In genomic region chr17:4986403-4986802, GRCh38 we compare ENCODE assay signal across 8 cellular contexts. TPM values are rescaled to one million over a fixed set of nuclear protein-coding genes. Genes with fewer than 3 reads are reported as not detected.
DNase-seq lines count a peak whose midpoint lies in the region; ATAC-seq and TF ChIP-seq lines count a peak whose summit lies in the region.

No MANE protein-coding gene starts in this region.

- ATAC-seq in stimulated activated naive CD8-positive, alpha-beta T cell treated with anti-CD3 and anti-CD28 coated beads, Interleukin-15, Interleukin-2, amounts not matched to agents 100 U/mL and 50 U/mL, for 24 hours = no peak
- ATAC-seq in lung (ENCODE audit: insufficient read depth, low FRiP score) (peak; percentile 7), aorta (ENCODE audit: low FRiP score) (no peak)

- peaks cover 48% of the 10 kb centered on the region for H3K4me1 Mint-ChIP-seq in stimulated activated naive CD8-positive, alpha-beta T cell treated with anti-CD3 and anti-CD28 coated beads, Interleukin-15, Interleukin-2, amounts not matched to agents 100 ng/mL and 50 ng/mL, for 24 hours (ENCODE audit: low read depth)

- intact Hi-C loops in aorta (cut with DNase I) = loop anchor here (10.0 kb wide), 1 partner anchor 82 kb away; the partner anchor contains the start of gene CHRNE (in 2 of the 2)

- H3K36me3 ChIP-seq in brain microvascular endothelial cell (replicated peaks) = peaks cover 13% of the 10 kb centered on the region
- peaks cover 5 to 9% of the 10 kb centered on the region in 2 donors for H3K36me3 ChIP-seq in lung (ENCODE audit: control insufficient read depth in 2 of 2, insufficient read depth in 2 of 2, low read length in 2 of 2)
- H3K36me3 ChIP-seq in aorta (ENCODE audit: control insufficient read depth in 1 of 2, insufficient read depth in 2 of 2, low read length in 1 of 2) = no peaks in the 10 kb centered on the region

- H3K27me3 Mint-ChIP-seq in stimulated activated naive CD8-positive, alpha-beta T cell treated with anti-CD3 and anti-CD28 coated beads, Interleukin-15, Interleukin-2, amounts not matched to agents 100 ng/mL and 50 ng/mL, for 24 hours = no peaks in the 10 kb centered on the region

- H3K9me3 ChIP-seq in lung (ENCODE audit: control insufficient read depth in 2 of 2, insufficient read depth in 1 of 2, low read length in 1 of 2) (no peaks in the 10 kb centered on the region), aorta (ENCODE audit: control insufficient read depth, low read length) (no peaks in the 10 kb centered on the region)

- H3K36me3 Mint-ChIP-seq in stimulated activated naive CD8-positive, alpha-beta T cell treated with anti-CD3 and anti-CD28 coated beads, Interleukin-15, Interleukin-2, amounts not matched to agents 100 ng/mL and 50 ng/mL, for 24 hours (ENCODE audit: low read depth) = peaks cover 25% of the 10 kb centered on the region

- H3K27ac ChIP-seq in brain microvascular endothelial cell (no peak overlapping the region), lung (ENCODE audit: low read depth in 1 of 2, low read length in 1 of 2) (peak overlapping the region; percentile 91 to 96), aorta (ENCODE audit: low read depth in 1 of 2, low read length in 2 of 2) (peak overlapping the region in 1 of 2 donors; percentile 13)

- peak overlapping the region; percentile 82 for H3K4me3 ChIP-seq in brain microvascular endothelial cell (ENCODE audit: low read depth, low read length)
- H3K4me3 ChIP-seq in lung = peak overlapping the region; percentile 87
- peak overlapping the region; percentile 67 to 93 for H3K4me3 ChIP-seq in aorta (ENCODE audit: low read length in 2 of 2)

- H3K27ac Mint-ChIP-seq in stimulated activated naive CD8-positive, alpha-beta T cell treated with anti-CD3 and anti-CD28 coated beads, Interleukin-15, Interleukin-2, amounts not matched to agents 100 ng/mL and 50 ng/mL, for 24 hours = peak overlapping the region; percentile 85

- peaks cover 8 to 14% of the 10 kb centered on the region in 2 donors for H3K4me1 ChIP-seq in lung (ENCODE audit: control insufficient read depth in 2 of 2, insufficient read depth in 2 of 2, low read length in 2 of 2)
- H3K4me1 ChIP-seq in aorta (ENCODE audit: control insufficient read depth in 1 of 2, insufficient read depth in 2 of 2, low read length in 2 of 2) = peaks cover 0 to 3% of the 10 kb centered on the region in 2 donors

- DNase-seq in stimulated activated naive CD8-positive, alpha-beta T cell treated with anti-CD3 and anti-CD28 coated beads, Interleukin-15, Interleukin-2, amounts not matched to agents 100 U/mL and 50 U/mL, for 24 hours = no peak
- DNase-seq in brain microvascular endothelial cell (no peak), lung (ENCODE audit: low spot score) (no peak), aorta (no peak), T-helper 9 cell (no peak), activated gamma-delta T cell treated with Interleukin-2 at 50 U/mL for 16 hours (no peak)
- DNase-seq in activated CD4-positive, alpha-beta T cell treated with anti-CD3 and anti-CD28 coated beads, Interleukin-2, amount 50 U/mL, for 1 hour = no peak

- in situ Hi-C loops in brain microvascular endothelial cell (cut with HindIII; ENCODE audit: low pct_ligation_motif_present, low sequenced_read_pairs) = no loop called here

- WGBS in lung, 2 donors = 26 to 30% methylated on average over 5 of the region's 5 CpGs
- 33 to 39% methylated on average over 5 of the region's 5 CpGs for WGBS in aorta, 2 donors

- H3K27me3 ChIP-seq in brain microvascular endothelial cell (replicated peaks) (no peaks in the 10 kb centered on the region), lung (ENCODE audit: control insufficient read depth, insufficient read depth) (no peaks in the 10 kb centered on the region), aorta (ENCODE audit: control insufficient read depth in 1 of 2, insufficient read depth in 2 of 2, low read length in 1 of 2) (no peaks in the 10 kb centered on the region)

- no peaks in the 10 kb centered on the region for H3K9me3 Mint-ChIP-seq in stimulated activated naive CD8-positive, alpha-beta T cell treated with anti-CD3 and anti-CD28 coated beads, Interleukin-15, Interleukin-2, amounts not matched to agents 100 ng/mL and 50 ng/mL, for 24 hours

- H3K4me3 Mint-ChIP-seq in stimulated activated naive CD8-positive, alpha-beta T cell treated with anti-CD3 and anti-CD28 coated beads, Interleukin-15, Interleukin-2, amounts not matched to agents 100 ng/mL and 50 ng/mL, for 24 hours = peak overlapping the region; percentile 93

- TF ChIP-seq CTCF in brain microvascular endothelial cell (IDR thresholded peaks at IDR 0.05; ENCODE audit: low read depth, low read length, missing control alignments) (no peak), lung (IDR thresholded peaks at IDR 0.05; ENCODE audit: control extremely low read depth, extremely low read depth) (no peak)

RNA-seq across cellular contexts. Expression of gene CAMTA2, which starts 1.1 kb away (rescaled TPM):
- total RNA-seq in lung = 10 to 100 TPM; 15.0 to 53.4 TPM
- polyA plus RNA-seq in lung = 10 to 100 TPM; 45.8 to 66.3 TPM
- total RNA-seq in aorta = 10 to 100 TPM; 62.2 to 68.1 TPM
- polyA plus RNA-seq in aorta = 10 to 100 TPM; 21.7 to 67.5 TPM

RNA-seq across cellular contexts. Expression of gene INCA1, which starts 10.9 kb away (rescaled TPM):
- total RNA-seq in lung = 1 to 10 TPM; 1.9 to 2.0 TPM
- polyA plus RNA-seq in lung = 1 to 10 TPM in 1 of 2 donors, under 1 TPM in 1; 0.89 to 3.4 TPM
- total RNA-seq in aorta = 1 to 10 TPM; 1.2 to 1.9 TPM
- polyA plus RNA-seq in aorta = 1 to 10 TPM; 1.3 to 4.9 TPM

RNA-seq across cellular contexts. Expression of gene KIF1C, which starts 11.3 kb away (rescaled TPM):
- total RNA-seq in lung = 100 to 1,000 TPM in 1 of 2 donors, 10 to 100 TPM in 1; 48.0 to 190 TPM
- 10 to 100 TPM; 61.8 to 89.8 TPM for polyA plus RNA-seq in lung
- 100 to 1,000 TPM; 187 to 235 TPM for total RNA-seq in aorta
- 100 to 1,000 TPM in 1 of 2 donors, 10 to 100 TPM in 1; 89.0 to 371 TPM for polyA plus RNA-seq in aorta

RNA-seq across cellular contexts. Expression of gene SPAG7, which starts 18.8 kb away (rescaled TPM):
- total RNA-seq in lung (10 to 100 TPM; 63.8 to 75.4 TPM), aorta (10 to 100 TPM; 38.8 to 48.3 TPM)
- polyA plus RNA-seq in lung (100 to 1,000 TPM in 1 of 2 donors, 10 to 100 TPM in 1; 76.2 to 101 TPM), aorta (100 to 1,000 TPM in 1 of 2 donors, 10 to 100 TPM in 1; 43.5 to 109 TPM)

RNA-seq across cellular contexts. Expression of gene ENO3, which starts 35.5 kb away (rescaled TPM):
- total RNA-seq in lung = 10 to 100 TPM in 1 of 2 donors, 1 to 10 TPM in 1; 3.3 to 10.7 TPM
- polyA plus RNA-seq in lung = 1 to 10 TPM; 7.2 to 9.3 TPM
- 1 to 10 TPM; 5.2 to 7.4 TPM for total RNA-seq in aorta
- 10 to 100 TPM in 1 of 2 donors, 1 to 10 TPM in 1; 9.5 to 46.2 TPM for polyA plus RNA-seq in aorta
